In genomic region chrX:6448003-6448402, GRCh38 we compare ENCODE assay signal across 10 cellular contexts.
"Had no signal": no experiment of that assay in that cellular context is flagged by ENCODE, and none has a peak within 500 bp of the region (broad histone marks: within the 10 kb centered on the region; RNA-seq: fewer than 3 reads in every experiment).

No MANE protein-coding gene starts in this region.

- H3K27me3 Mint-ChIP-seq: stimulated activated naive CD8-positive, alpha-beta T cell treated with anti-CD3 and anti-CD28 coated beads, Interleukin-15, amount 100 ng/mL, for 72 hours had no signal

- H3K9me3 Mint-ChIP-seq: activated naive CD4-positive, alpha-beta T cell treated with anti-CD3 and anti-CD28 coated beads, Interleukin-2, amount 50 U/mL, for 24 hours; stimulated activated naive CD8-positive, alpha-beta T cell treated with anti-CD3 and anti-CD28 coated beads, Interleukin-15, amount 100 ng/mL, for 72 hours; T-helper 2 cell treated with Interferon-gamma antibody and Interleukin-4, amounts not matched to agents 5 μg/mL and 100 μg/mL, for 36 hours had no signal

- H3K36me3 Mint-ChIP-seq: activated naive CD4-positive, alpha-beta T cell treated with anti-CD3 and anti-CD28 coated beads, Interleukin-2, amount 50 U/mL, for 24 hours; immature natural killer cell had no signal

- H3K27ac Mint-ChIP-seq: activated naive CD4-positive, alpha-beta T cell treated with anti-CD3 and anti-CD28 coated beads, Interleukin-2, amount 50 U/mL, for 24 hours; immature natural killer cell; stimulated activated naive CD8-positive, alpha-beta T cell treated with anti-CD3 and anti-CD28 coated beads, Interleukin-15, amount 100 ng/mL, for 72 hours; T-helper 2 cell treated with Interferon-gamma antibody and Interleukin-4, amounts not matched to agents 5 μg/mL and 100 μg/mL, for 36 hours had no signal

- H3K27me3 ChIP-seq: esophagus muscularis mucosa, tibial artery had no signal

- H3K27ac ChIP-seq: esophagus muscularis mucosa, tibial artery had no signal

- H3K4me3 ChIP-seq: esophagus muscularis mucosa, tibial artery had no signal

- ATAC-seq: stimulated activated naive CD8-positive, alpha-beta T cell treated with anti-CD3 and anti-CD28 coated beads, Interleukin-15, amount 100 ng/mL, for 72 hours had no signal

- H3K9me3 ChIP-seq: esophagus muscularis mucosa, tibial artery had no signal

- H3K36me3 ChIP-seq: esophagus muscularis mucosa, tibial artery had no signal

- H3K4me3 Mint-ChIP-seq: activated naive CD4-positive, alpha-beta T cell treated with anti-CD3 and anti-CD28 coated beads, Interleukin-2, amount 50 U/mL, for 24 hours; immature natural killer cell; stimulated activated naive CD8-positive, alpha-beta T cell treated with anti-CD3 and anti-CD28 coated beads, Interleukin-15, amount 100 ng/mL, for 72 hours; T-helper 2 cell treated with Interferon-gamma antibody and Interleukin-4, amounts not matched to agents 5 μg/mL and 100 μg/mL, for 36 hours had no signal

- H3K4me1 Mint-ChIP-seq: activated naive CD4-positive, alpha-beta T cell treated with anti-CD3 and anti-CD28 coated beads, Interleukin-2, amount 50 U/mL, for 24 hours; immature natural killer cell; stimulated activated naive CD8-positive, alpha-beta T cell treated with anti-CD3 and anti-CD28 coated beads, Interleukin-15, amount 100 ng/mL, for 72 hours had no signal

- H3K4me1 ChIP-seq: tibial artery had no signal

- DNase-seq: activated CD4-positive, alpha-beta T cell treated with anti-CD3 and anti-CD28 coated beads, Interleukin-2, amount 50 U/mL, for 1 hour; activated effector memory CD4-positive, alpha-beta T cell treated with Interleukin-2 at 50 U/mL for 16 hours; activated T-cell treated with anti-CD3 and anti-CD28 coated beads, Interleukin-2, amount 50 U/mL, for 1 hour; immature natural killer cell; stimulated activated CD4-positive, alpha-beta T cell treated with anti-CD3 and anti-CD28 coated beads, Interleukin-4, amount 100 ng/mL, for 4 hours; stimulated activated naive CD8-positive, alpha-beta T cell treated with anti-CD3 and anti-CD28 coated beads, Interleukin-15, amount 100 ng/mL, for 72 hours; tibial artery had no signal
